Comparison of ENCODE assay signal across 11 cellular contexts in the genomic region with DNA sequence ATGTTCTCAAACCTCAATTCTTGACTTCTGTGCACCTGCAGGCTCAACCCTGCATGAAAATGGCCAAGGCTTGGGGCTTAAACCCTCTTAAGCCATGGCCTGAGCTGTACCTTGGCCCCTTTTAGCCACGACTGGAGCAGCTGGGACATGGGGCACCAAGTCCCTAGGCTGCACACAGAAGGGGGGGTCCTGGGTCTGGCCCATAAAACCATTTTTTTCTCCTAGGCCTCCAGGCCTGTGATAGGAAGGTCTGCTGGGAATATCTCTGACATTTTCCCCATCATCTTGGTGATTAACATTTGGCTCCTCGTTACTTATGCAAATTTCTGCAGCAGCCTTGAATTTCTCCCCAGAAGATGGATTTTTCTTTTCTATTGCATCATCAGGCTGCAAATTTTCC.
"Had no signal": no experiment of that assay in that cellular context is flagged by ENCODE, and none has a peak within 500 bp of the region (broad histone marks: within the 10 kb centered on the region; RNA-seq: fewer than 3 reads in every experiment).

No MANE protein-coding gene starts in this region.

- H3K4me3 ChIP-seq: GM23248, GM23338, HAP-1 had no signal

- H3K9ac ChIP-seq: GM23248 had no signal

- ATAC-seq: GM23338, HCT116 had no signal

- FAIRE-seq: H1, H54 had no signal

- H3K9me3 ChIP-seq: HAP-1 had no signal

- H3K36me3 ChIP-seq: HAP-1 had no signal

- H3K4me2 ChIP-seq: GM23338 had no signal

- H2AFZ ChIP-seq: GM23248, GM23338 had no signal

- H3K4me1 ChIP-seq: HAP-1 had no signal

- H3K27ac ChIP-seq: GM23248 had no signal

- DNase-seq: GM23248, GOT3, H7, H9, HCEC 1CT, HFFc6 had no signal
